18 cellular contexts compared by ENCODE assay signal in the genomic region with DNA sequence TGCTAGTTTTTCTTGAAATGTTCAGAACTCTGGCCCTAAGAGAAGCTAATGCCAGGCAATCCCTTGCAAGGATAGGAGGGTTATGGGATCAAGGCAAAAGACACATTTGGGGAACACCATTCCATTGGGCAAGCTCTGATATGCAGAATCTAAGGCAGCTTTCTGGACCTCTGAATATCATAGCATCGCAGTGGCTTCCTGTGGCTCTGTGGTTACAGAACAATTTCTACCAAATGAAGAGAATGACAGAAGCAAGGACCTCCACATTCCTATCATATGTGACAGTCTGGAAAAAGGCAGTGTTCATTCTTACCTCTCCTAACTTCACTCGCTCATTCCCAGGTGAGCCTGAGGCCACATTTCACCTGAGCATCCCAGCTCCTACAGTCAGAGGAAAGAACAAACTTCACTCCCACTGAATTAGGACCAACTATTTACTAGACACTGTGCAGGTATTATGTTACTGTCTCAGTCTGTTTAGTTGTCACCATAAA.
"Had no signal": no experiment of that assay in that cellular context is flagged by ENCODE, and none has a peak within 500 bp of the region (broad histone marks: within the 10 kb centered on the region; RNA-seq: fewer than 3 reads in every experiment).

No MANE protein-coding gene starts in this region.

- H3K27ac Mint-ChIP-seq: activated T-helper 1 cell treated with anti-CD3 and anti-CD28 coated beads, Interleukin-12 subunit alpha, Interleukin-12 subunit beta, Interleukin-2, Interleukin-4 antibody, amounts not matched to agents 30 ng/mL and 10 ng/mL and 1 ng/mL, durations not matched to agents 14 hours and 24 hours and 36 hours; dendritic cell treated with granulocyte-macrophage colony-stimulating factor and Interleukin-4, amounts not matched to agents 40 ng/mL and 50 ng/mL, for 4 days; memory B cell; stimulated activated naive B cell treated with anti-CD40 and anti-IgM and Interleukin-4, amounts not matched to agents 10 μg/mL and 1 μg/mL and 100 μg/mL, for 72 hours had no signal

- H3K9me3 Mint-ChIP-seq: activated T-helper 1 cell treated with anti-CD3 and anti-CD28 coated beads, Interleukin-12 subunit alpha, Interleukin-12 subunit beta, Interleukin-2, Interleukin-4 antibody, amounts not matched to agents 30 ng/mL and 10 ng/mL and 1 ng/mL, durations not matched to agents 14 hours and 24 hours and 36 hours; dendritic cell treated with granulocyte-macrophage colony-stimulating factor and Interleukin-4, amounts not matched to agents 40 ng/mL and 50 ng/mL, for 4 days; memory B cell; stimulated activated naive B cell treated with anti-CD40 and anti-IgM and Interleukin-4, amounts not matched to agents 10 μg/mL and 1 μg/mL and 100 μg/mL, for 72 hours had no signal

- H3K36me3 Mint-ChIP-seq: memory B cell; naive B cell; stimulated activated naive B cell treated with anti-CD40 and anti-IgM and Interleukin-4, amounts not matched to agents 10 μg/mL and 1 μg/mL and 100 μg/mL, for 72 hours had no signal

- H3K27ac ChIP-seq: ascending aorta, esophagus squamous epithelium, heart right ventricle, thoracic aorta, upper lobe of right lung had no signal

- H3K4me1 ChIP-seq: ascending aorta, esophagus squamous epithelium, heart right ventricle, upper lobe of right lung had no signal

- H3K27me3 Mint-ChIP-seq: dendritic cell treated with granulocyte-macrophage colony-stimulating factor and Interleukin-4, amounts not matched to agents 40 ng/mL and 50 ng/mL, for 4 days; naive B cell; stimulated activated naive B cell treated with anti-CD40 and anti-IgM and Interleukin-4, amounts not matched to agents 10 μg/mL and 1 μg/mL and 100 μg/mL, for 72 hours had no signal

- H3K9me3 ChIP-seq: ascending aorta, esophagus squamous epithelium, heart right ventricle, mucosa of descending colon, thoracic aorta, upper lobe of right lung had no signal

- ATAC-seq: mucosa of descending colon; stimulated activated naive B cell treated with anti-CD40 and anti-IgM and Interleukin-4, amounts not matched to agents 10 μg/mL and 1 μg/mL and 100 μg/mL, for 72 hours; upper lobe of right lung had no signal

- H3K36me3 ChIP-seq: ascending aorta, esophagus squamous epithelium, heart right ventricle, thoracic aorta, upper lobe of right lung had no signal

- DNase-seq: activated CD4-positive, alpha-beta T cell treated with anti-CD3 and anti-CD28 coated beads, Interleukin-2, amount 50 U/mL, for 1 hour; effector memory CD4-positive, alpha-beta T cell; esophagus squamous epithelium; heart right ventricle; kidney glomerular epithelial cell; mucosa of descending colon; naive B cell; posterior cingulate gyrus; retina; stimulated activated naive B cell treated with anti-CD40 and anti-IgM and Interleukin-4, amounts not matched to agents 10 μg/mL and 1 μg/mL and 100 μg/mL, for 72 hours; T-helper 9 cell; upper lobe of right lung had no signal

- H3K4me3 Mint-ChIP-seq: activated T-helper 1 cell treated with anti-CD3 and anti-CD28 coated beads, Interleukin-12 subunit alpha, Interleukin-12 subunit beta, Interleukin-2, Interleukin-4 antibody, amounts not matched to agents 30 ng/mL and 10 ng/mL and 1 ng/mL, durations not matched to agents 14 hours and 24 hours and 36 hours; dendritic cell treated with granulocyte-macrophage colony-stimulating factor and Interleukin-4, amounts not matched to agents 40 ng/mL and 50 ng/mL, for 4 days; memory B cell; naive B cell; stimulated activated naive B cell treated with anti-CD40 and anti-IgM and Interleukin-4, amounts not matched to agents 10 μg/mL and 1 μg/mL and 100 μg/mL, for 72 hours had no signal

- H3K27me3 ChIP-seq: ascending aorta, esophagus squamous epithelium, heart right ventricle, upper lobe of right lung had no signal

- H3K4me3 ChIP-seq: ascending aorta, esophagus squamous epithelium, heart right ventricle, mucosa of descending colon, thoracic aorta, upper lobe of right lung had no signal

- FAIRE-seq: bronchial epithelial cell had no signal
